1 cellular context compared by ENCODE assay signal in genomic region chr16:68000024-68000423, GRCh38.
TF ChIP-seq lines count a peak whose summit lies in the region.

No MANE protein-coding gene starts in this region.

TF ChIP-seq in GM12878, 131 proteins besides CTCF, POLR2A, EP300 and RAD21:
- TF ChIP-seq TCF3 (IDR thresholded peaks at IDR 0.05; ENCODE audit: borderline replicate concordance, insufficient read depth, low read depth, low read length) (no peak), SMARCA5 (IDR thresholded peaks at IDR 0.05) (no peak), POU2F2 (IDR thresholded peaks at IDR 0.05; ENCODE audit: borderline replicate concordance, low read depth, low read length) (peak; percentile 70; the same call in 2 of the 3 replicates)
